22 cellular contexts compared by ENCODE assay signal in the genomic region with DNA sequence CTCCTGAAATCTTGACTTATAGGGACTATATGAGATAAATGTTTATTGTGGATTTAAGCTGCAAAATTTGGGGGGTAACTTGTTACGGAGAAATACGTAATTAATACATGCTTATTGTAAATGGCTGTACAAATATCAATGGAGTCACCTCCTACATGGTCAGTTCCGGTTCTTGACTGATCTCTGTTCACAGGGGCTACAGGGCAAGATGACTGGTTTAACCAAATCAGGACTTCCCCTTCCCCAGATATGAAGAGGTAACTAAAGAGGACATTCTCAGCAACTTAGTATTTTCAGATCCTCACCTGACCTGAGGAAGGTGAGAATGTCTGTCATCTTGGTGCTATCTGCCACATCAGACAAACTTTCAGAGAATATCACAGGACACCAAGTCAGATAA. TPM values are rescaled to one million over a fixed set of nuclear protein-coding genes. Genes with fewer than 3 reads are reported as not detected.
DNase-seq lines count a peak whose midpoint lies in the region; ATAC-seq, FAIRE-seq and TF ChIP-seq lines count a peak whose summit lies in the region.
"Had no signal": no experiment of that assay in that cellular context is flagged by ENCODE, and none has a peak within 500 bp of the region (broad histone marks: within the 10 kb centered on the region; RNA-seq: fewer than 3 reads in every experiment).

No MANE protein-coding gene starts in this region.

- TF ChIP-seq CTCF in neural progenitor cell (IDR thresholded peaks at IDR 0.05), result no peak

- H3K9ac ChIP-seq in neural progenitor cell, result no peak overlapping the region

- H4K20me1 ChIP-seq in neural progenitor cell (ENCODE audit: low read depth), result no peaks in the 10 kb centered on the region

- peaks cover 25% of the 10 kb centered on the region for H3K4me1 Mint-ChIP-seq in neural progenitor cell

- H3K27me3 ChIP-seq in neural progenitor cell, result no peaks in the 10 kb centered on the region
- H3K27me3 ChIP-seq: BE2C had no signal

- ATAC-seq in HG02610 (IDR thresholded peaks at IDR 0.05; ENCODE audit: unreplicated experiment) (peak; percentile 57), HG02571 (IDR thresholded peaks at IDR 0.05; ENCODE audit: unreplicated experiment) (no peak)
- ATAC-seq: GM23338, K562 had no signal

- H3K27ac Mint-ChIP-seq in neural progenitor cell, result peak overlapping the region; percentile 25
- H3K27ac Mint-ChIP-seq: CD4-positive, alpha-beta T cell; GM23338 had no signal

- peaks cover 11% of the 10 kb centered on the region for H3K27me3 Mint-ChIP-seq in neural progenitor cell (ENCODE audit: insufficient read depth, low read depth)

- H3K9me3 Mint-ChIP-seq in neural progenitor cell, result peaks cover 6% of the 10 kb centered on the region
- H3K9me3 Mint-ChIP-seq: CD4-positive, alpha-beta T cell; GM23338 had no signal

- H3F3A ChIP-seq in neural progenitor cell (ENCODE audit: low read depth), result no peaks in the 10 kb centered on the region

- no peaks in the 10 kb centered on the region for H3K9me3 ChIP-seq in neural progenitor cell (ENCODE audit: low read depth)
- H3K9me3 ChIP-seq: BE2C, Caco-2 had no signal

- no peak for DNase-seq in GM12891 (ENCODE audit: insufficient read length, low spot score)
- DNase-seq in neural progenitor cell (ENCODE audit: low spot score), result no peak
- DNase-seq in NCI-H128 (lab: John Stamatoyannopoulos, UW; ENCODE audit: unreplicated experiment), result no peak
- DNase-seq in erythroblast (lab: John Stamatoyannopoulos, UW), result no peak
- DNase-seq: ACHN; Caco-2; CD4-positive, alpha-beta T cell; DMS79; GDM1; HCEC 1CT; IMR-90 had no signal

- H3K36me3 Mint-ChIP-seq in neural progenitor cell, result no peaks in the 10 kb centered on the region

- H3K4me3 Mint-ChIP-seq in neural progenitor cell, result no peak overlapping the region
- H3K4me3 Mint-ChIP-seq: CD4-positive, alpha-beta T cell; GM23338 had no signal

- H3K4me1 ChIP-seq in neural progenitor cell, result peaks cover under 1% of the 10 kb centered on the region
- H3K4me1 ChIP-seq: BE2C, Caco-2 had no signal

- no peak overlapping the region for H3K4me2 ChIP-seq in neural progenitor cell
- H3K4me2 ChIP-seq: GM23338 had no signal

- no peak overlapping the region for H3K27ac ChIP-seq in neural progenitor cell
- H3K27ac ChIP-seq: C4-2B had no signal

- no peak for TF ChIP-seq POLR2A in GM12891 (IDR thresholded peaks at IDR 0.05; ENCODE audit: low read depth, low read length)
- TF ChIP-seq POLR2A in erythroblast (IDR thresholded peaks at IDR 0.05; ENCODE audit: low read length), result no peak

- no peaks in the 10 kb centered on the region for H3K79me2 ChIP-seq in neural progenitor cell (ENCODE audit: low read depth)

- no peak for FAIRE-seq in GM12891 (lab: Jason Lieb, UNC)
- FAIRE-seq: A204.1, D721Med, GM19239, H54, HTR-8/SVneo, K562 had no signal

- H3K4me3 ChIP-seq in neural progenitor cell, result no peak overlapping the region
- H3K4me3 ChIP-seq: GM23338, K562 had no signal

- no peaks in the 10 kb centered on the region for H3K36me3 ChIP-seq in neural progenitor cell
- H3K36me3 ChIP-seq: BE2C had no signal

- H2AFZ ChIP-seq in neural progenitor cell (replicated peaks), result no peak overlapping the region
- H2AFZ ChIP-seq: GM23338 had no signal

TF ChIP-seq in GM12891, 5 proteins besides CTCF, POLR2A, EP300 and RAD21:
- TF ChIP-seq SPI1 (IDR thresholded peaks at IDR 0.05; ENCODE audit: low read depth, low read length) (peak; percentile 34), POLR2AphosphoS5 (IDR thresholded peaks at IDR 0.05; ENCODE audit: low read depth, low read length) (no peak)

RNA-seq across cellular contexts. Expression of a gene that starts 54.7 kb away (rescaled TPM):
- 5.2 TPM for polyA plus RNA-seq in GM12891 (2012; ENCODE audit: low read depth, missing spikeins)
- 13.7 and 13.8 TPM in 2 replicates for total RNA-seq in neural progenitor cell (ENCODE audit: low replicate concordance)

RNA-seq across cellular contexts. Expression of a gene that starts 54.8 kb away (rescaled TPM):
- 41.7 TPM for polyA plus RNA-seq in GM12891 (2012; ENCODE audit: low read depth, missing spikeins)
- total RNA-seq in neural progenitor cell (ENCODE audit: low replicate concordance), result 122 and 154 TPM in 2 replicates
